Comparison of ENCODE assay signal across 18 cellular contexts in the genomic region with DNA sequence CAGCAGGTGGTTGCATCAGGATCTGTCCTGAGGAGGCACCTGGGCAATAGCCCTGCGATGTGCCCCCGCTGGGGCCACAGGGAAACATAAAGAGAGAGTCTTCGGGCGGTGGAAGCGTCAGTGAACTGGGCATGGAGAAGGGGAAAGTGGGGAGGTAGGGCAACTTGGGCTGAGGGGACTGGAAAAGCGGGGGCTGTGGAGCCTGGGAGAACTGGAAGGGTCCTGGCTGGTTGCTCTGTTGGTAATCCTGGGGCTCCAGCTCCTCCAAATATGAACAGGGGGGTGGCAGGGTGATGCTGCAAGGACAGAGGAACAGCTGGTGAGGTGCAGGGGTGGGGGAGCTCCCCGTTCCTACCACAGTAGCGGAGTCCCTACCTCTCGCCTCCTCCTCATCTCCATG. TPM values are rescaled to one million over a fixed set of nuclear protein-coding genes. Genes with fewer than 3 reads are reported as not detected.
DNase-seq lines count a peak whose midpoint lies in the region; ATAC-seq and TF ChIP-seq lines count a peak whose summit lies in the region.
"Had no signal": no experiment of that assay in that cellular context is flagged by ENCODE, and none has a peak within 500 bp of the region (broad histone marks: within the 10 kb centered on the region; RNA-seq: fewer than 3 reads in every experiment).

No MANE protein-coding gene starts in this region.

- no peaks in the 10 kb centered on the region for H3K4me1 Mint-ChIP-seq in activated T-helper 17 cell treated with anti-CD3 and anti-CD28 coated beads, Interleukin-2, amount 50 U/mL, for 72 hours
- no peaks in the 10 kb centered on the region for H3K4me1 Mint-ChIP-seq in osteocyte (ENCODE audit: unreplicated experiment)
- H3K4me1 Mint-ChIP-seq: B cell had no signal

- H3K27me3 Mint-ChIP-seq in activated T-helper 17 cell treated with anti-CD3 and anti-CD28 coated beads, Interleukin-2, amount 50 U/mL, for 72 hours: peaks cover 9% of the 10 kb centered on the region
- peaks cover 12% of the 10 kb centered on the region for H3K27me3 Mint-ChIP-seq in osteocyte (ENCODE audit: unreplicated experiment)
- H3K27me3 Mint-ChIP-seq: CD4-positive, alpha-beta T cell had no signal

- no peaks in the 10 kb centered on the region for H3K9me3 Mint-ChIP-seq in activated T-helper 17 cell treated with anti-CD3 and anti-CD28 coated beads, Interleukin-2, amount 50 U/mL, for 72 hours
- no peaks in the 10 kb centered on the region for H3K9me3 Mint-ChIP-seq in osteocyte (ENCODE audit: unreplicated experiment)
- H3K9me3 Mint-ChIP-seq: CD4-positive, alpha-beta T cell; CD8-positive, alpha-beta T cell had no signal

- no peaks in the 10 kb centered on the region for H3K36me3 Mint-ChIP-seq in activated T-helper 17 cell treated with anti-CD3 and anti-CD28 coated beads, Interleukin-2, amount 50 U/mL, for 72 hours (ENCODE audit: low read depth)
- H3K36me3 Mint-ChIP-seq in osteocyte (ENCODE audit: unreplicated experiment): no peaks in the 10 kb centered on the region
- H3K36me3 Mint-ChIP-seq: CD8-positive, alpha-beta T cell had no signal

- no peak overlapping the region for H3K4me3 Mint-ChIP-seq in activated T-helper 17 cell treated with anti-CD3 and anti-CD28 coated beads, Interleukin-2, amount 50 U/mL, for 72 hours
- H3K4me3 Mint-ChIP-seq in osteocyte (ENCODE audit: unreplicated experiment): no peak overlapping the region
- H3K4me3 Mint-ChIP-seq: B cell; CD4-positive, alpha-beta T cell; CD8-positive, alpha-beta T cell had no signal

- ATAC-seq in activated T-helper 17 cell treated with anti-CD3 and anti-CD28 coated beads, Interleukin-2, amount 50 U/mL, for 72 hours (replicated peaks): no peak
- ATAC-seq in GM21381 (IDR thresholded peaks at IDR 0.05; ENCODE audit: unreplicated experiment) (no peak), left lobe of liver (no peak)
- ATAC-seq: A549; CD8-positive, alpha-beta T cell had no signal

- DNase-seq in activated CD8-positive, alpha-beta memory T cell treated with anti-CD3 and anti-CD28 coated beads for 24 hours: peak; percentile 15
- no peak for DNase-seq in activated CD8-positive, alpha-beta memory T cell treated with anti-CD3 and anti-CD28 coated beads, Interleukin-2, amount 50 U/mL, for 4 hours
- DNase-seq in mesenteric fat pad (ENCODE audit: low spot score) (peak; percentile 69), osteocyte (ENCODE audit: extremely low spot score, unreplicated experiment) (peak; percentile 70), hippocampal formation (lab: John Stamatoyannopoulos, UW) (no peak), left lobe of liver (ENCODE audit: low spot score) (no peak)
- DNase-seq: AML-193; Caco-2; Calu3; CD4-positive, alpha-beta T cell; CD8-positive, alpha-beta T cell; DMS79 treated with DMSO at 0.1 percent for 48 hours; GF-D8 had no signal

- TF ChIP-seq CTCF in osteocyte (IDR thresholded peaks at IDR 0.05): no peak

- H3K27ac Mint-ChIP-seq in activated T-helper 17 cell treated with anti-CD3 and anti-CD28 coated beads, Interleukin-2, amount 50 U/mL, for 72 hours: peak overlapping the region; percentile 41
- no peak overlapping the region for H3K27ac Mint-ChIP-seq in osteocyte (ENCODE audit: unreplicated experiment)
- H3K27ac Mint-ChIP-seq: B cell; CD4-positive, alpha-beta T cell; CD8-positive, alpha-beta T cell had no signal

RNA-seq across cellular contexts. Expression of a gene that starts 5.2 kb away (rescaled TPM):
- not detected for total RNA-seq in activated T-helper 17 cell treated with anti-CD3 and anti-CD28 coated beads, Interleukin-2, amount 50 U/mL, for 72 hours
- total RNA-seq in mesenteric fat pad (not detected), osteocyte (not detected in 2 replicates), left lobe of liver (not detected)
- total RNA-seq: A172; B cell; Caco-2; Calu3; CD4-positive, alpha-beta T cell; CD8-positive, alpha-beta T cell had no signal

RNA-seq across cellular contexts. Expression of a gene that starts 43.1 kb away (rescaled TPM):
- total RNA-seq in activated T-helper 17 cell treated with anti-CD3 and anti-CD28 coated beads, Interleukin-2, amount 50 U/mL, for 72 hours: 10 to 100 TPM in 1 of 2 donors, 1 to 10 TPM in 1; 8.2 to 17.6 TPM
- 9.4 TPM for total RNA-seq in mesenteric fat pad
- 4.1 and 7.4 TPM in 2 replicates for total RNA-seq in osteocyte
- total RNA-seq in left lobe of liver: 11.6 TPM
- total RNA-seq: A172 had no signal

Comparison
In these comparisons a context has a peak if more than half of its experiments do, and no peak if none do; other contexts are left out.
1. DNase-seq: peak in activated CD8-positive, alpha-beta memory T cell treated with anti-CD3 and anti-CD28 coated beads for 24 hours (single experiment), mesenteric fat pad (single experiment) and osteocyte (single experiment); none in activated CD8-positive, alpha-beta memory T cell treated with anti-CD3 and anti-CD28 coated beads, Interleukin-2, amount 50 U/mL, for 4 hours (single experiment), hippocampal formation (0 of 2) and left lobe of liver (single experiment).